ENCODE assay signal across 3 cellular contexts in genomic region chr7:100439244-100439643, GRCh38. TPM values are rescaled to one million over a fixed set of nuclear protein-coding genes. Genes with fewer than 3 reads are reported as not detected.
"Had no signal": no experiment of that assay in that cellular context is flagged by ENCODE, and none has a peak within 500 bp of the region (broad histone marks: within the 10 kb centered on the region; RNA-seq: fewer than 3 reads in every experiment).

No MANE protein-coding gene starts in this region.

RNA-seq across cellular contexts. Expression of gene SPACDR, which starts 24.8 kb away (rescaled TPM):
- total RNA-seq: epithelial cell of proximal tubule, occipital lobe, urinary bladder had no signal
